17 cellular contexts compared by ENCODE assay signal in the genomic region with DNA sequence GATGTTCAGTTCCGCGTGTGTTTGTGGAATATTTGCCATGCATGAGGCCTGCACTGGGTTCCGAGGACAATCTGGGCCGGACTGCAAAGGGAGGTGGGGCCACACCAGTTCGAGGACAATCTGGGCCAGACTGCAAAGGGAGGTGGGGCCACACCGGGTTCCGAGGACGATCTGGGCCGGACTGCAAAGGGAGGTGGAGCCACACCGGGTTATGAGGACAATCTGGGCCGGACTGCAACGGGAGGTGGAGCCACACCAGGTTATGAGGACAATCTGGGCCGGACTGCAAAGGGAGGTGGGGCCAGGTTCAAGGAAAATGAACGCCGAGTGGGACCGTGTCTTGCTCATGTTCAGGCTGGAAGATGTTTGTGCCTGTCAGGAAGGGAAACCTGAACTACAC.
"Had no signal": no experiment of that assay in that cellular context is flagged by ENCODE, and none has a peak within 500 bp of the region (broad histone marks: within the 10 kb centered on the region; RNA-seq: fewer than 3 reads in every experiment).

No MANE protein-coding gene starts in this region.

- H3K27ac Mint-ChIP-seq: activated naive CD4-positive, alpha-beta T cell treated with anti-CD3 and anti-CD28 coated beads, Interleukin-2, amount 50 U/mL, for 24 hours; natural killer cell; stimulated activated effector memory CD8-positive, alpha-beta T cell treated with anti-CD3 and anti-CD28 coated beads, Interleukin-12 subunit alpha, Interleukin-12 subunit beta, amount 100 ng/mL, for 72 hours; type B pancreatic cell had no signal

- H3K4me1 ChIP-seq: prostate gland had no signal

- ATAC-seq: esophagus mucosa; natural killer cell; stimulated activated effector memory CD8-positive, alpha-beta T cell treated with anti-CD3 and anti-CD28 coated beads, Interleukin-12 subunit alpha, Interleukin-12 subunit beta, amount 100 ng/mL, for 72 hours had no signal

- H3K4me3 Mint-ChIP-seq: activated naive CD4-positive, alpha-beta T cell treated with anti-CD3 and anti-CD28 coated beads, Interleukin-2, amount 50 U/mL, for 24 hours; central memory CD8-positive, alpha-beta T cell; natural killer cell; stimulated activated effector memory CD8-positive, alpha-beta T cell treated with anti-CD3 and anti-CD28 coated beads, Interleukin-12 subunit alpha, Interleukin-12 subunit beta, amount 100 ng/mL, for 72 hours; type B pancreatic cell had no signal

- H3K4me1 Mint-ChIP-seq: activated naive CD4-positive, alpha-beta T cell treated with anti-CD3 and anti-CD28 coated beads, Interleukin-2, amount 50 U/mL, for 24 hours; central memory CD8-positive, alpha-beta T cell had no signal

- H3K9me3 ChIP-seq: ovary, prostate gland, stomach had no signal

- H3K9me3 Mint-ChIP-seq: activated naive CD4-positive, alpha-beta T cell treated with anti-CD3 and anti-CD28 coated beads, Interleukin-2, amount 50 U/mL, for 24 hours; central memory CD8-positive, alpha-beta T cell; natural killer cell; stimulated activated effector memory CD8-positive, alpha-beta T cell treated with anti-CD3 and anti-CD28 coated beads, Interleukin-12 subunit alpha, Interleukin-12 subunit beta, amount 100 ng/mL, for 72 hours; type B pancreatic cell had no signal

- H3K36me3 ChIP-seq: ovary, prostate gland, stomach had no signal

- H3K27me3 Mint-ChIP-seq: activated naive CD4-positive, alpha-beta T cell treated with anti-CD3 and anti-CD28 coated beads, Interleukin-2, amount 50 U/mL, for 24 hours had no signal

- H3K36me3 Mint-ChIP-seq: activated naive CD4-positive, alpha-beta T cell treated with anti-CD3 and anti-CD28 coated beads, Interleukin-2, amount 50 U/mL, for 24 hours; natural killer cell; stimulated activated effector memory CD8-positive, alpha-beta T cell treated with anti-CD3 and anti-CD28 coated beads, Interleukin-12 subunit alpha, Interleukin-12 subunit beta, amount 100 ng/mL, for 72 hours; type B pancreatic cell had no signal

- H3K27me3 ChIP-seq: ovary had no signal

- DNase-seq: activated gamma-delta T cell treated with Interleukin-2 at 50 U/mL for 16 hours; activated T-cell treated with anti-CD3 and anti-CD28 coated beads, Interleukin-2, amount 50 U/mL, for 1 hour; effector memory CD4-positive, alpha-beta T cell; foreskin melanocyte; hippocampal formation; midbrain; natural killer cell; stimulated activated CD4-positive, alpha-beta T cell treated with anti-CD3 and anti-CD28 coated beads, Interleukin-1b, Interleukin-23, amount 100 ng/mL, for 48 hours; stomach had no signal

- H3K4me3 ChIP-seq: ovary, prostate gland, skin epidermis, stomach had no signal

- H3K27ac ChIP-seq: ovary, prostate gland had no signal
